ENCODE assay signal across 1 cellular context in the genomic region with DNA sequence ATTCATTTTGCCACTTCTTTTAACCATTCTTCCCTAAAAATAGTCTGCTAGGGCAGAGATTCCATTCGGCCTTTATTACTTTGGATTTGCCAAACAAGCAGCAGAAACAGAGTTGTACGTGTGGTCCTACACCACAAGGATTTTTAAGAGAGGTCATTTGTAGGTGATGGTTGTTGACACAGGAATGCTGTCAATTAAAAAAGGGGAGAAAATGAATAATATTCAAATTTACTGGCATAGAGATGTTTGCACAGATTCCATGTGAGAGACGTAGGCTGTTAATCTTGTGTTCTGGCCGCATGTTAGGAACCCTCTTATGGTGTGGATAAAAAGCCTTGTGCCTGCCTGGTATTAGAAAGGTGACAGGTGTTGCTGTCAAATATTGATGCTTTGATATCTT.
TF ChIP-seq lines count a peak whose summit lies in the region.

No MANE protein-coding gene starts in this region.

TF ChIP-seq in GM12878, 131 proteins besides CTCF, POLR2A, EP300 and RAD21:
- TF ChIP-seq MTA2 (IDR thresholded peaks at IDR 0.05; ENCODE audit: low read depth) (no peak), NRF1 (conservative IDR thresholded peaks at IDR 0.05; ENCODE audit: low read depth, low read length) (no peak), POLR2AphosphoS5 (IDR thresholded peaks at IDR 0.05; ENCODE audit: low read length) (no peak)
TF ChIP-seq in GM12878: peak in this region for 0.
